Comparison of ENCODE assay signal across 8 cellular contexts in the genomic region with DNA sequence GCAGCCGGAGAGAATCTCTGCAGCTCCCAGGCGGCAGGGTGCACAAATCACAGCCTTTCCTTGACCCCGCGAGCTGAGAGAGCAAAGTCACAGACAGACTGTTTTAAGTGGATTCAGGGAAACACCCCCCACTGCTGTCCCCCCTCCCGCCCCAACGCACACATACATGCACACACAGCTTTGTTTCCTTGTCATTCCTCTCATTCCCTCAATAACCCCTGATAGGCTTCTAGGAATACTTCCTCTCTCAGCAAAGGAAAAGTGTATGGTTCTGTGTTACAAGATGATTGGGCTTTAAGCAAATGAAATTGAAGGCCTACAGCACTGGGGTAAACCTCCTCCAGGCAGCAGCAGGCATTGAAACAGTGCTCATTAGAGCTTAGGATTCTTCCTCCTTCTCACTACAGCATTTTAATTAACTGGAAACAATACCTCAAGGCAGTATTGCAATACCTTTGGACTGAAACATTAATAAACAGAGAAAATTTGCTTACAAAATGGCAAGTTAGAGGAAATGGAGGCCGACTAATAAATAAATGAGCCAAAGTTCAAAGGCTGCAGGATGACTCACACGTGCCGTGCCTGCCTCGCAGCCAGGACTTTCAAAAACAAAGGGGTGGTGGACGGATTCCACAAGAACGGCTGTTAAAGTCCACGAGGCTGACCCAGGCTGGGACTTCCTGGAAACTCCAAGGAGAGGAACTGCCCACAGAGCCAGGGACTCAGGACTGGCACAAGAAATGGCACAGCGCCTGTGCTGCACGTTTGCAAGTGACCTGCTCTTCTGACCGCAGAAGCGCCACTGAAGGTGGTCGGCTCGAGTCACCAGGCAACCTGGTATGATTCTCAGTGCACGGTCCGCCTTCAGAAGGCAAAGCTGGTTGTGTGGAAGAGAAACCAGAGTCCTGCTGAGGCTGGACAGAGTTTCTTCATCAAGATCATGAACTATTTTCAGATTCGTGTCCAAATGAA.
DNase-seq lines count a peak whose midpoint lies in the region; ATAC-seq and TF ChIP-seq lines count a peak whose summit lies in the region.

No MANE protein-coding gene starts in this region.

- H3K4me2 ChIP-seq in MM.1S (ENCODE audit: low read depth, low read length): no peak overlapping the region

- BruUV-seq in Caco-2 (replicated peaks; lab: Mats Ljungman, UMichigan) (no TSS peak), Panc1 (replicated peaks; lab: Mats Ljungman, UMichigan) (no TSS peak)

- H3K27me3 ChIP-seq in Caco-2 (replicated peaks; ENCODE audit: control insufficient read depth, insufficient read depth, low read length) (no peaks in the 10 kb centered on the region), Panc1 (ENCODE audit: control insufficient read depth, insufficient read depth, low read length) (no peaks in the 10 kb centered on the region), MM.1S (replicated peaks; ENCODE audit: insufficient read depth, low read length) (no peaks in the 10 kb centered on the region)

- H3K4me3 Mint-ChIP-seq in Caco-2 (ENCODE audit: unreplicated experiment): peak overlapping the region; percentile 33
- no peak overlapping the region for H3K4me3 Mint-ChIP-seq in endothelial cell (ENCODE audit: unreplicated experiment)
- peak overlapping the region in 2 of 3 experiments; percentile 5 to 25 for H3K4me3 Mint-ChIP-seq in nephron

- H3K9me3 ChIP-seq in Caco-2: no peaks in the 10 kb centered on the region
- no peaks in the 10 kb centered on the region for H3K9me3 ChIP-seq in Panc1 (ENCODE audit: control insufficient read depth, insufficient read depth, low read depth, low read length)
- no peaks in the 10 kb centered on the region for H3K9me3 ChIP-seq in MM.1S (replicated peaks; ENCODE audit: insufficient read depth, low read length)

- H4K20me1 ChIP-seq in MM.1S (ENCODE audit: insufficient read depth, low read length): no peaks in the 10 kb centered on the region

- H3K36me3 Mint-ChIP-seq in Caco-2 (ENCODE audit: insufficient read depth, unreplicated experiment): peaks cover 5% of the 10 kb centered on the region
- H3K36me3 Mint-ChIP-seq in endothelial cell (ENCODE audit: low read depth, unreplicated experiment): peaks cover 5% of the 10 kb centered on the region
- H3K36me3 Mint-ChIP-seq in nephron (ENCODE audit: low read depth): no peaks in the 10 kb centered on the region

- DNase-seq in Caco-2 (peak; percentile 35 to 72), Panc1 (ENCODE audit: low read depth, low spot score) (no peak), endothelial cell (ENCODE audit: low spot score) (no peak), MM.1S (no peak)
- no peak for DNase-seq in stimulated activated naive CD4-positive, alpha-beta T cell (lab: John Stamatoyannopoulos, UW)

- intact Hi-C loops in Caco-2 (cut with micrococcal nuclease; ENCODE audit: unreplicated experiment): loop anchor here (2.0 to 10.0 kb wide), 3 partner anchors 123 to 389 kb away; no protein-coding TSS in a partner anchor
- intact Hi-C loops in Panc1 (cut with micrococcal nuclease; ENCODE audit: unreplicated experiment): loop anchor here (2.0 kb wide), 1 partner anchor 387 kb away; no protein-coding TSS in a partner anchor

- H3K9me3 Mint-ChIP-seq in Caco-2 (ENCODE audit: unreplicated experiment): no peaks in the 10 kb centered on the region
- H3K9me3 Mint-ChIP-seq in endothelial cell (ENCODE audit: unreplicated experiment): no peaks in the 10 kb centered on the region
- H3K9me3 Mint-ChIP-seq in nephron: no peaks in the 10 kb centered on the region

- in situ Hi-C loops in Panc1 (cut with HindIII; ENCODE audit: low pct_unique_long_range_greater_than_20kb, low sequenced_read_pairs): no loop called here

- H3K27ac ChIP-seq in Panc1 (ENCODE audit: low read length) (no peak overlapping the region), MM.1S (ENCODE audit: low read length) (no peak overlapping the region)

- H3K79me2 ChIP-seq in MM.1S (ENCODE audit: low read length): no peaks in the 10 kb centered on the region

- H3K4me1 ChIP-seq in Caco-2 (peaks cover 22% of the 10 kb centered on the region), Panc1 (ENCODE audit: control insufficient read depth, insufficient read depth, low read length) (peaks cover 12% of the 10 kb centered on the region), MM.1S (ENCODE audit: low read length) (peaks cover 50% of the 10 kb centered on the region)

- no peaks in the 10 kb centered on the region for H3K36me3 ChIP-seq in Caco-2 (ENCODE audit: control insufficient read depth, insufficient read depth, low read length)
- no peaks in the 10 kb centered on the region for H3K36me3 ChIP-seq in Panc1 (ENCODE audit: control insufficient read depth, insufficient read depth, low read length)
- no peaks in the 10 kb centered on the region for H3K36me3 ChIP-seq in MM.1S (replicated peaks; ENCODE audit: insufficient read depth, low read length)

- CTCF ChIA-PET in Caco-2 (lab: Charles Lee): interaction anchor here (0.7 to 1.5 kb wide), 2 partner anchors 354 to 389 kb away, joined by 3 to 7 read pairs; no protein-coding TSS in a partner anchor
- CTCF ChIA-PET in Panc1 (lab: Charles Lee): interaction anchor here (0.6 kb wide), 1 partner anchor 43 kb away, joined by 3 read pairs; no protein-coding TSS in a partner anchor

- H2AFZ ChIP-seq in MM.1S (ENCODE audit: low read length): no peak overlapping the region

- ATAC-seq in Panc1: peak; percentile 54
- no peak for ATAC-seq in GM19467 (IDR thresholded peaks at IDR 0.05; ENCODE audit: unreplicated experiment)
- no peak for ATAC-seq in HG02798 (IDR thresholded peaks at IDR 0.05; ENCODE audit: poor library complexity, unreplicated experiment)

- TF ChIP-seq CTCF in Caco-2 (IDR thresholded peaks at IDR 0.05; ENCODE audit: insufficient read depth in 1 of 2, low read depth in 1 of 2, low read length in 1 of 2, severe bottlenecking in 1 of 2, unreplicated experiment in 1 of 2): no peak
- TF ChIP-seq CTCF in Panc1 (IDR thresholded peaks at IDR 0.05): no peak
- no peak for TF ChIP-seq CTCF in endothelial cell (IDR thresholded peaks at IDR 0.05; ENCODE audit: unreplicated experiment)
- TF ChIP-seq CTCF in nephron (IDR thresholded peaks at IDR 0.05; ENCODE audit: unreplicated experiment in 3 of 3): no peak
- no peak for TF ChIP-seq CTCF in MM.1S (IDR thresholded peaks at IDR 0.05; ENCODE audit: low read length)

- H3K9ac ChIP-seq in MM.1S (ENCODE audit: low read length): no peak overlapping the region

- no peaks in the 10 kb centered on the region for H3K9me2 ChIP-seq in MM.1S (replicated peaks; ENCODE audit: insufficient read depth, low read length)

- H3K4me1 Mint-ChIP-seq in Caco-2 (ENCODE audit: low read depth, unreplicated experiment): peaks cover 17% of the 10 kb centered on the region
- peaks cover 23% of the 10 kb centered on the region for H3K4me1 Mint-ChIP-seq in endothelial cell (ENCODE audit: unreplicated experiment)
- H3K4me1 Mint-ChIP-seq in nephron: peaks cover 17% of the 10 kb centered on the region

- H3K27ac Mint-ChIP-seq in Caco-2 (ENCODE audit: unreplicated experiment): peak overlapping the region; percentile 56
- H3K27ac Mint-ChIP-seq in endothelial cell (ENCODE audit: unreplicated experiment): peak overlapping the region; percentile 74
- peak overlapping the region; percentile 45 to 56 (median 52) for H3K27ac Mint-ChIP-seq in nephron

- peaks cover 42% of the 10 kb centered on the region for H3F3A ChIP-seq in MM.1S (ENCODE audit: insufficient read depth, low read length)

- H3K27me3 Mint-ChIP-seq in Caco-2 (ENCODE audit: insufficient read depth, unreplicated experiment): no peaks in the 10 kb centered on the region
- H3K27me3 Mint-ChIP-seq in endothelial cell (ENCODE audit: unreplicated experiment): peaks cover 4% of the 10 kb centered on the region
- H3K27me3 Mint-ChIP-seq in nephron (ENCODE audit: low read depth): peaks cover 20% of the 10 kb centered on the region

- H3K4me3 ChIP-seq in Caco-2 (ENCODE audit: low read depth, low read length) (no peak overlapping the region), Panc1 (ENCODE audit: low read depth in 2 of 2, low read length in 2 of 2) (peak overlapping the region in 1 of 2 experiments; percentile 34; a peak in 2 of 4 replicates), MM.1S (ENCODE audit: low read length) (no peak overlapping the region)

- POLR2A ChIA-PET in Caco-2 (lab: Charles Lee) (no interaction called here), Panc1 (lab: Charles Lee) (no interaction called here)

Comparison
In these comparisons a context has a peak if more than half of its experiments do, and no peak if none do; other contexts are left out.
1. DNase-seq: peak in Caco-2 (2 of 2); none in Panc1 (single experiment), endothelial cell (single experiment), MM.1S (single experiment) and stimulated activated naive CD4-positive, alpha-beta T cell (0 of 6).
2. Peak in every context shown above with its lines, with median percentiles within 50 percentile points of each other: H3K27ac Mint-ChIP-seq.